9 cellular contexts compared by ENCODE assay signal in the genomic region with DNA sequence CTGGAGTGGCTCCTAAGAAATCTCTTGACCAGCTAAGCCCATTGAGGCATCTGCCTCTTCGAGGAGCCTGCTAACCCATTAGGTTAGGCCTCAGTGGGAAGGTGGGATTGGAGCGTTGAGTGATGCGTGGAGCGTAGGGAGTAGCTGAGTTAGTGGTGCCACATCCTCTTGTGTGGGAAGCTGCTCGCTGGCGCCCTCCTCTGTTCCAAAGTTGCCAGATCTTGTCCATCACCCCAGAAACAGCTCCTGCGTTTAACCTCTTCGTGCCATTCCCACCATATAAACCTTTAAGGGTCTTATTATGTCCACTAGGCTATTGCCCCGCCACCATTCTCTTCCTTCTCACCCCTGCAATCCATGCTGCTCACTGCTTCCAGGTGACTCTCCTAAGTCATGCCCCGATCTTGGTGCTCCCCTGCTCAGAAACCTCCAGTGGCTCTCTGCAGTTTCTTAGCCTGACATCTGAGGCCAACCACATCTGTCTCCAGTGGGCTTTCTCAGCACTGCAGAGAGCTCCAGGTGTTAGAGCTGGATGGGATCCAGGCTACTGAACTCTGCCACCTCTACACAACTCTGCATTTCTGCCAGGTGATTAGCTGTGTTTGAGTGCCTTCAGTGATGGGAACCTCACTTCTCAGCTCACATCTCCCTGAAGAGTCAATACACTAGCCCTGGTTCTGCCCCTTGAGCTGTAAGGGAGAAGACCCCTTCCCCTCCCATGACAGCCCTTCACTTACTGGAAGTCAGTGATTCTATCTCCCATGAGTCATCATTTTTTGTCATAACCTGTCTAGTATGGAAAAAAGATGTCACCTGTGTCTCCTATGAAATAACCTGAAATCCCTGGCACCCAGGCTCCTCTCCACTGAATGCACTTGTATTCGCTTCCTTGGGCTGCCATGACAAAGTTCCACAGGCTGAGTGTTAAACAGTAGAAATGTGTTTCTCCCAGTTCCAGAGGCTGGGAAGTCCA.
DNase-seq lines count a peak whose midpoint lies in the region; ATAC-seq, FAIRE-seq and TF ChIP-seq lines count a peak whose summit lies in the region.
"Had no signal": no experiment of that assay in that cellular context is flagged by ENCODE, and none has a peak within 500 bp of the region (broad histone marks: within the 10 kb centered on the region; RNA-seq: fewer than 3 reads in every experiment).

No MANE protein-coding gene starts in this region.

- no peaks in the 10 kb centered on the region for H3K27me3 Mint-ChIP-seq in neural crest cell (ENCODE audit: low read depth)

- H3K4me3 ChIP-seq in bronchial epithelial cell (ENCODE audit: low read depth, low read length): no peak overlapping the region

- ATAC-seq in HG03442 (IDR thresholded peaks at IDR 0.05; ENCODE audit: unreplicated experiment) (no peak), GM19328 (IDR thresholded peaks at IDR 0.05; ENCODE audit: unreplicated experiment) (no peak)

- H3K27me3 ChIP-seq in bronchial epithelial cell (ENCODE audit: control insufficient read depth, insufficient read depth, low read length): no peaks in the 10 kb centered on the region

- H3K27ac Mint-ChIP-seq in neural crest cell (ENCODE audit: unreplicated experiment): no peak overlapping the region
- H3K27ac Mint-ChIP-seq: memory B cell had no signal

- peaks cover 9% of the 10 kb centered on the region for H3K9me3 Mint-ChIP-seq in neural crest cell

- no peaks in the 10 kb centered on the region for H3K36me3 ChIP-seq in bronchial epithelial cell (ENCODE audit: control insufficient read depth, insufficient read depth, low read length)

- TF ChIP-seq CTCF in bronchial epithelial cell (IDR thresholded peaks at IDR 0.05; ENCODE audit: insufficient read depth, low read length, severe bottlenecking) (peak; percentile 63), neural crest cell (conservative IDR thresholded peaks at IDR 0.05) (peak; percentile 55)

- FAIRE-seq in bronchial epithelial cell (lab: Jason Lieb, UNC): no peak

- H3K4me1 Mint-ChIP-seq in neural crest cell: peaks cover 16% of the 10 kb centered on the region
- H3K4me1 Mint-ChIP-seq: memory B cell had no signal

- no peaks in the 10 kb centered on the region for H3K36me3 Mint-ChIP-seq in neural crest cell (ENCODE audit: low read depth)
- H3K36me3 Mint-ChIP-seq: memory B cell had no signal

- H3K4me3 Mint-ChIP-seq in neural crest cell: no peak overlapping the region
- H3K4me3 Mint-ChIP-seq: memory B cell had no signal

- DNase-seq in NCI-H2171 treated with DMSO at 0.1 percent for 48 hours (lab: John Stamatoyannopoulos, UW) (peak; percentile 18), NCI-H2171 (lab: John Stamatoyannopoulos, UW) (no peak), HuH-7.5 (ENCODE audit: low spot score) (peak; percentile 22), bronchial epithelial cell (ENCODE audit: low read depth) (peak; percentile 48), neural crest cell (ENCODE audit: low read depth, low spot score) (peak; percentile 61), DMS153 (lab: John Stamatoyannopoulos, UW) (no peak)

Comparison
In these comparisons a context has a peak if more than half of its experiments do, and no peak if none do; other contexts are left out.
1. DNase-seq: peak in NCI-H2171 treated with DMSO at 0.1 percent for 48 hours (single experiment), HuH-7.5 (single experiment), bronchial epithelial cell (single experiment) and neural crest cell (single experiment); none in NCI-H2171 (single experiment) and DMS153 (single experiment).